Comparison of ENCODE assay signal across 1 cellular context in the genomic region with DNA sequence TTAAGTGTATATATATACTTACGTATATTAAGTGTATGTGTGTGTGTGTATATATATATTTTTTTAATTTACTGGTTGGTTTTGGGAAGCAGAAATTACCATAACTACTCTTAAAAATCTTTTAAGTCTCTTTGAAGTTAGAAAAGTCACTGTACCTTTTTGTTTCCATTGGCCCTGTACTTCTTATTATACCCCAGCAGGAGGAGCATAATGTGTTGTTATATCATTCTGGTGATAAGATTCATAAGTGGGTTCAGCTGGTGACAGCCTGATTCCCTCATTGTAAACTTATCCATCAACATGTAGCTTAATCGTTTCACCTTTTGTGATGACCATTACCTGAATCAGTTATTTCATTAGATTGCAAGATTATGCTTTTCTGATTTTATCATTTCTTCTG.
TF ChIP-seq lines count a peak whose summit lies in the region.

No MANE protein-coding gene starts in this region.

TF ChIP-seq in HepG2, 621 proteins besides CTCF, POLR2A, EP300 and RAD21:
- TF ChIP-seq, protein P1, sequence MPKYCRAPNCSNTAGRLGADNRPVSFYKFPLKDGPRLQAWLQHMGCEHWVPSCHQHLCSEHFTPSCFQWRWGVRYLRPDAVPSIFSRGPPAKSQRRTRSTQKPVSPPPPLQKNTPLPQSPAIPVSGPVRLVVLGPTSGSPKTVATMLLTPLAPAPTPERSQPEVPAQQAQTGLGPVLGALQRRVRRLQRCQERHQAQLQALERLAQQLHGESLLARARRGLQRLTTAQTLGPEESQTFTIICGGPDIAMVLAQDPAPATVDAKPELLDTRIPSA (CRISPR knock-in tag; IDR thresholded peaks at IDR 0.05; ENCODE audit: borderline replicate concordance), result no peak
- TF ChIP-seq NFAT5 (CRISPR knock-in tag; IDR thresholded peaks at IDR 0.05) (no peak), SMC3 (IDR thresholded peaks at IDR 0.05; ENCODE audit: low read length) (peak; percentile 27; the same call in 1 of the 2 replicates), STAG1 (CRISPR knock-in tag; IDR thresholded peaks at IDR 0.05) (peak; percentile 27), PAXIP1 (CRISPR knock-in tag; conservative IDR thresholded peaks at IDR 0.05) (no peak)
- TF ChIP-seq, protein P2, sequence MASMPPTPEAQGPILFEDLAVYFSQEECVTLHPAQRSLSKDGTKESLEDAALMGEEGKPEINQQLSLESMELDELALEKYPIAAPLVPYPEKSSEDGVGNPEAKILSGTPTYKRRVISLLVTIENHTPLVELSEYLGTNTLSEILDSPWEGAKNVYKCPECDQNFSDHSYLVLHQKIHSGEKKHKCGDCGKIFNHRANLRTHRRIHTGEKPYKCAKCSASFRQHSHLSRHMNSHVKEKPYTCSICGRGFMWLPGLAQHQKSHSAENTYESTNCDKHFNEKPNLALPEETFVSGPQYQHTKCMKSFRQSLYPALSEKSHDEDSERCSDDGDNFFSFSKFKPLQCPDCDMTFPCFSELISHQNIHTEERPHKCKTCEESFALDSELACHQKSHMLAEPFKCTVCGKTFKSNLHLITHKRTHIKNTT (CRISPR knock-in tag; IDR thresholded peaks at IDR 0.05), result no peak
- TF ChIP-seq, protein P3, sequence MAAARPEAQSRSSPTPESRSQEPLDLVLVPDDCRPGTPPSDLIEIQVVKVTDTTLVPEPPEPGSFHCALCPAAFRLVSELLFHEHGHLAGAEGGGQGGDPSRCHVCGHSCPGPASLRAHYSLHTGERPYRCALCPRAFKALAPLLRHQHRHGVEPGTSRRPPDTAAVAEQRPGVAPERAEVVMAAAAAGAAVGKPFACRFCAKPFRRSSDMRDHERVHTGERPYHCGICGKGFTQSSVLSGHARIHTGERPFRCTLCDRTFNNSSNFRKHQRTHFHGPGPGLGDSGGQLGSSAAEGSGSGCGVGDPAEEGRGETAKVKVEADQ (CRISPR knock-in tag; IDR thresholded peaks at IDR 0.05; ENCODE audit: borderline replicate concordance), result no peak
- TF ChIP-seq, protein P4, sequence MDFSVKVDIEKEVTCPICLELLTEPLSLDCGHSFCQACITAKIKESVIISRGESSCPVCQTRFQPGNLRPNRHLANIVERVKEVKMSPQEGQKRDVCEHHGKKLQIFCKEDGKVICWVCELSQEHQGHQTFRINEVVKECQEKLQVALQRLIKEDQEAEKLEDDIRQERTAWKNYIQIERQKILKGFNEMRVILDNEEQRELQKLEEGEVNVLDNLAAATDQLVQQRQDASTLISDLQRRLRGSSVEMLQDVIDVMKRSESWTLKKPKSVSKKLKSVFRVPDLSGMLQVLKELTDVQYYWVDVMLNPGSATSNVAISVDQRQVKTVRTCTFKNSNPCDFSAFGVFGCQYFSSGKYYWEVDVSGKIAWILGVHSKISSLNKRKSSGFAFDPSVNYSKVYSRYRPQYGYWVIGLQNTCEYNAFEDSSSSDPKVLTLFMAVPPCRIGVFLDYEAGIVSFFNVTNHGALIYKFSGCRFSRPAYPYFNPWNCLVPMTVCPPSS (IDR thresholded peaks at IDR 0.05), result no peak
